ENCODE assay signal across 11 cellular contexts in genomic region chr12:6899837-6900519, GRCh38. TPM values are rescaled to one million over a fixed set of nuclear protein-coding genes. Genes with fewer than 3 reads are reported as not detected.
DNase-seq lines count a peak whose midpoint lies in the region; ATAC-seq and TF ChIP-seq lines count a peak whose summit lies in the region.
"Had no signal": no experiment of that assay in that cellular context is flagged by ENCODE, and none has a peak within 500 bp of the region (broad histone marks: within the 10 kb centered on the region; RNA-seq: fewer than 3 reads in every experiment).

No MANE protein-coding gene starts in this region.

- TF ChIP-seq CTCF in left ventricle myocardium inferior (IDR thresholded peaks at IDR 0.05; ENCODE audit: borderline replicate concordance), result no peak
- TF ChIP-seq CTCF in transverse colon (IDR thresholded peaks at IDR 0.05), result no peak

- POLR2A ChIA-PET in CD8-positive, alpha-beta memory T cell (lab: Charles Lee), result interaction anchor here (0.6 kb wide), 1 partner anchor 211 kb away, joined by 4 read pairs; the partner anchor contains the start of gene ZNF384

- H3K9me3 ChIP-seq in left ventricle myocardium inferior (replicated peaks) (no peaks in the 10 kb centered on the region), transverse colon (no peaks in the 10 kb centered on the region)
- H3K9me3 ChIP-seq in CD8-positive, alpha-beta memory T cell (ENCODE audit: low read length), result no peaks in the 10 kb centered on the region
- H3K9me3 ChIP-seq: ascending aorta had no signal

- H3K4me3 ChIP-seq in left ventricle myocardium inferior (no peak overlapping the region), transverse colon (no peak overlapping the region)
- H3K4me3 ChIP-seq in CD8-positive, alpha-beta memory T cell (ENCODE audit: low read length), result no peak overlapping the region
- H3K4me3 ChIP-seq: ascending aorta had no signal

- no peaks in the 10 kb centered on the region for H3K27me3 ChIP-seq in left ventricle myocardium inferior (ENCODE audit: low read depth)
- no peaks in the 10 kb centered on the region for H3K27me3 ChIP-seq in transverse colon
- no peaks in the 10 kb centered on the region for H3K27me3 ChIP-seq in CD8-positive, alpha-beta memory T cell (ENCODE audit: insufficient read depth, low read length, poor library complexity, severe bottlenecking)
- H3K27me3 ChIP-seq: ascending aorta had no signal

- H3K36me3 ChIP-seq in left ventricle myocardium inferior, result no peaks in the 10 kb centered on the region
- no peaks in the 10 kb centered on the region for H3K36me3 ChIP-seq in transverse colon
- H3K36me3 ChIP-seq in CD8-positive, alpha-beta memory T cell (ENCODE audit: insufficient read depth, low read length), result no peaks in the 10 kb centered on the region
- H3K36me3 ChIP-seq: ascending aorta had no signal

- CTCF ChIA-PET in activated naive CD4-positive, alpha-beta T cell treated with anti-CD3 and anti-CD28 coated beads for 36 hours (lab: Charles Lee), result interaction anchor here (1.2 kb wide), 1 partner anchor 38 kb away, joined by 3 read pairs; no protein-coding TSS in a partner anchor
- CTCF ChIA-PET in CD8-positive, alpha-beta memory T cell (lab: Charles Lee), result interaction anchor here (1.1 to 1.8 kb wide), 4 partner anchors 9 to 118 kb away, joined by 3 to 8 read pairs (median 4); partner anchors contain the start of genes LPCAT3 and SPSB2

- TF ChIP-seq EP300 in transverse colon (IDR thresholded peaks at IDR 0.05; ENCODE audit: low read depth), result no peak

- TF ChIP-seq POLR2A in transverse colon (IDR thresholded peaks at IDR 0.05), result peak; percentile 43

- no peak overlapping the region for H3K4me3 Mint-ChIP-seq in activated naive CD4-positive, alpha-beta T cell treated with anti-CD3 and anti-CD28 coated beads for 36 hours
- H3K4me3 Mint-ChIP-seq in CD8-positive, alpha-beta memory T cell, result no peak overlapping the region
- H3K4me3 Mint-ChIP-seq: CD4-positive, CD25-positive, alpha-beta regulatory T cell; nephron had no signal

- H3K27ac ChIP-seq in left ventricle myocardium inferior (replicated peaks), result no peak overlapping the region
- peak overlapping the region; percentile 30 to 70 (median 63) for H3K27ac ChIP-seq in transverse colon
- H3K27ac ChIP-seq in CD8-positive, alpha-beta memory T cell (ENCODE audit: low read depth, low read length), result no peak overlapping the region
- H3K27ac ChIP-seq: ascending aorta had no signal

- H3K4me1 ChIP-seq in left ventricle myocardium inferior, result peaks cover 9% of the 10 kb centered on the region
- peaks cover under 1 to 21% (median 18%) of the 10 kb centered on the region in 4 donors for H3K4me1 ChIP-seq in transverse colon
- H3K4me1 ChIP-seq in CD8-positive, alpha-beta memory T cell (ENCODE audit: insufficient read depth, low read length), result peaks cover 10% of the 10 kb centered on the region

- ATAC-seq in activated naive CD4-positive, alpha-beta T cell treated with anti-CD3 and anti-CD28 coated beads, Interleukin-2, amount 50 U/mL, for 72 hours, result no peak
- no peak for ATAC-seq in HG02973 (IDR thresholded peaks at IDR 0.05; ENCODE audit: unreplicated experiment)

- peaks cover 5% of the 10 kb centered on the region for H3K4me1 Mint-ChIP-seq in activated naive CD4-positive, alpha-beta T cell treated with anti-CD3 and anti-CD28 coated beads for 36 hours (ENCODE audit: low read depth)
- H3K4me1 Mint-ChIP-seq in CD8-positive, alpha-beta memory T cell, result peaks cover 0 to 5% (median 0%) of the 10 kb centered on the region in 3 donors

- H3K9me3 Mint-ChIP-seq in activated naive CD4-positive, alpha-beta T cell treated with anti-CD3 and anti-CD28 coated beads for 36 hours, result no peaks in the 10 kb centered on the region
- H3K9me3 Mint-ChIP-seq in activated naive CD4-positive, alpha-beta T cell treated with anti-CD3 and anti-CD28 coated beads, Interleukin-2, amount 50 U/mL, for 72 hours, result no peaks in the 10 kb centered on the region
- H3K9me3 Mint-ChIP-seq in CD8-positive, alpha-beta memory T cell, result no peaks in the 10 kb centered on the region
- H3K9me3 Mint-ChIP-seq: CD4-positive, CD25-positive, alpha-beta regulatory T cell; nephron had no signal

- intact Hi-C loops in activated naive CD4-positive, alpha-beta T cell treated with anti-CD3 and anti-CD28 coated beads for 36 hours (cut with micrococcal nuclease), result no loop called here
- intact Hi-C loops in left ventricle myocardium inferior (cut with micrococcal nuclease) (no loop called here), transverse colon (cut with DNase I; ENCODE audit: low total_unique reads) (loop anchor here (2.0 kb wide), 1 partner anchor 149 kb away; no protein-coding TSS in a partner anchor)

- H3K36me3 Mint-ChIP-seq in activated naive CD4-positive, alpha-beta T cell treated with anti-CD3 and anti-CD28 coated beads for 36 hours (ENCODE audit: low read depth), result no peaks in the 10 kb centered on the region
- no peaks in the 10 kb centered on the region for H3K36me3 Mint-ChIP-seq in activated naive CD4-positive, alpha-beta T cell treated with anti-CD3 and anti-CD28 coated beads, Interleukin-2, amount 50 U/mL, for 72 hours
- no peaks in the 10 kb centered on the region for H3K36me3 Mint-ChIP-seq in CD8-positive, alpha-beta memory T cell
- H3K36me3 Mint-ChIP-seq: CD4-positive, CD25-positive, alpha-beta regulatory T cell had no signal

- DNase-seq in activated naive CD4-positive, alpha-beta T cell treated with anti-CD3 and anti-CD28 coated beads for 36 hours, result peak; percentile 45
- DNase-seq in activated naive CD4-positive, alpha-beta T cell treated with anti-CD3 and anti-CD28 coated beads, Interleukin-2, amount 50 U/mL, for 72 hours (ENCODE audit: low spot score in 2 of 2), result no peak
- DNase-seq in UCSD-AML1 (lab: John Stamatoyannopoulos, UW; ENCODE audit: unreplicated experiment) (peak; percentile 48), left ventricle myocardium inferior (peak; percentile 58), transverse colon (peak; percentile 85), foreskin melanocyte (no peak)
- no peak for DNase-seq in CD8-positive, alpha-beta memory T cell
- DNase-seq: CD4-positive, CD25-positive, alpha-beta regulatory T cell had no signal

- H3K27me3 Mint-ChIP-seq in activated naive CD4-positive, alpha-beta T cell treated with anti-CD3 and anti-CD28 coated beads for 36 hours (ENCODE audit: low read depth), result no peaks in the 10 kb centered on the region
- H3K27me3 Mint-ChIP-seq in CD8-positive, alpha-beta memory T cell, result peaks cover 0 to 4% of the 10 kb centered on the region in 2 donors
- H3K27me3 Mint-ChIP-seq: CD4-positive, CD25-positive, alpha-beta regulatory T cell had no signal

- WGBS in transverse colon (ENCODE audit: low coverage in 1 of 2), 2 donors, result 25 to 35% methylated on average over 2 to 10 of the region's 10 CpGs

- no peak overlapping the region for H3K27ac Mint-ChIP-seq in activated naive CD4-positive, alpha-beta T cell treated with anti-CD3 and anti-CD28 coated beads for 36 hours
- H3K27ac Mint-ChIP-seq in activated naive CD4-positive, alpha-beta T cell treated with anti-CD3 and anti-CD28 coated beads, Interleukin-2, amount 50 U/mL, for 72 hours, result no peak overlapping the region
- H3K27ac Mint-ChIP-seq in CD8-positive, alpha-beta memory T cell, result peak overlapping the region in 1 of 8 donors; percentile 35
- H3K27ac Mint-ChIP-seq: CD4-positive, CD25-positive, alpha-beta regulatory T cell; nephron had no signal

- in situ Hi-C loops in transverse colon (cut with MboI; ENCODE audit: low pct_ligation_motif_present in 1 of 4, low pct_unique_long_range_greater_than_20kb in 1 of 4, low sequenced_read_pairs in 3 of 4), result loop anchor here in 1 of 4 donors (25.0 kb wide), 1 partner anchor 212 kb away; the partner anchor contains the start of gene C1RL

RNA-seq across cellular contexts. Expression of gene LRRC23, which starts 4.6 kb away (rescaled TPM):
- 1 to 10 TPM; 6.3 to 6.4 TPM for total RNA-seq in activated naive CD4-positive, alpha-beta T cell treated with anti-CD3 and anti-CD28 coated beads for 36 hours
- 10 to 100 TPM in 1 of 2 donors, 1 to 10 TPM in 1; 4.0 to 10.7 TPM for total RNA-seq in activated naive CD4-positive, alpha-beta T cell treated with anti-CD3 and anti-CD28 coated beads, Interleukin-2, amount 50 U/mL, for 72 hours
- total RNA-seq in left ventricle myocardium inferior (11.6 TPM), transverse colon (10 to 100 TPM in 1 of 4 donors, 1 to 10 TPM in 1, under 1 TPM in 1, not detected in 1; 0.60 to 11.3 (median 5.9) TPM)
- total RNA-seq in CD8-positive, alpha-beta memory T cell, result 1 to 10 TPM; 4.9 to 5.0 TPM
- polyA plus RNA-seq in CD8-positive, alpha-beta memory T cell, result 5.0 TPM

RNA-seq across cellular contexts. Expression of gene ENO2, which starts 14.4 kb away (rescaled TPM):
- 100 to 1,000 TPM; 128 to 131 TPM for total RNA-seq in activated naive CD4-positive, alpha-beta T cell treated with anti-CD3 and anti-CD28 coated beads for 36 hours
- 100 to 1,000 TPM; 264 to 314 TPM for total RNA-seq in activated naive CD4-positive, alpha-beta T cell treated with anti-CD3 and anti-CD28 coated beads, Interleukin-2, amount 50 U/mL, for 72 hours
- 14.8 TPM for total RNA-seq in left ventricle myocardium inferior
- 10 to 100 TPM in 2 of 4 donors, 1 to 10 TPM in 2; 7.2 to 14.1 (median 9.6) TPM for total RNA-seq in transverse colon
- 100 to 1,000 TPM; 125 to 131 TPM for total RNA-seq in CD8-positive, alpha-beta memory T cell
- polyA plus RNA-seq in CD8-positive, alpha-beta memory T cell, result 36.4 TPM

RNA-seq across cellular contexts. Expression of gene SPSB2, which starts 26.9 kb away (rescaled TPM):
- total RNA-seq in activated naive CD4-positive, alpha-beta T cell treated with anti-CD3 and anti-CD28 coated beads for 36 hours, result 1 to 10 TPM; 2.6 to 2.8 TPM
- total RNA-seq in activated naive CD4-positive, alpha-beta T cell treated with anti-CD3 and anti-CD28 coated beads, Interleukin-2, amount 50 U/mL, for 72 hours, result 10 to 100 TPM in 1 of 2 donors, 1 to 10 TPM in 1; 1.4 to 11.7 TPM
- total RNA-seq in left ventricle myocardium inferior, result 3.2 TPM
- 10 to 100 TPM in 2 of 4 donors, 1 to 10 TPM in 2; 4.5 to 21.0 (median 8.2) TPM for total RNA-seq in transverse colon
- 1 to 10 TPM; 7.7 to 8.1 TPM for total RNA-seq in CD8-positive, alpha-beta memory T cell
- 11.4 TPM for polyA plus RNA-seq in CD8-positive, alpha-beta memory T cell

RNA-seq across cellular contexts. Expression of gene ATN1, which starts 27.8 kb away (rescaled TPM):
- 10 to 100 TPM; 20.1 to 22.2 TPM for total RNA-seq in activated naive CD4-positive, alpha-beta T cell treated with anti-CD3 and anti-CD28 coated beads for 36 hours
- 10 to 100 TPM; 29.9 to 73.5 TPM for total RNA-seq in activated naive CD4-positive, alpha-beta T cell treated with anti-CD3 and anti-CD28 coated beads, Interleukin-2, amount 50 U/mL, for 72 hours
- total RNA-seq in left ventricle myocardium inferior (71.4 TPM), transverse colon (100 to 1,000 TPM in 2 of 4 donors, 10 to 100 TPM in 2; 59.1 to 160 (median 112) TPM)
- total RNA-seq in CD8-positive, alpha-beta memory T cell, result 10 to 100 TPM; 54.8 to 60.4 TPM
- 0.62 TPM for polyA plus RNA-seq in CD8-positive, alpha-beta memory T cell

RNA-seq across cellular contexts. Expression of gene TPI1, which starts 32.6 kb away (rescaled TPM):
- total RNA-seq in activated naive CD4-positive, alpha-beta T cell treated with anti-CD3 and anti-CD28 coated beads for 36 hours, result 1,000 to 10,000 TPM; 1,222 to 1,282 TPM
- total RNA-seq in activated naive CD4-positive, alpha-beta T cell treated with anti-CD3 and anti-CD28 coated beads, Interleukin-2, amount 50 U/mL, for 72 hours, result 1,000 to 10,000 TPM in 1 of 2 donors, 100 to 1,000 TPM in 1; 694 to 1,875 TPM
- total RNA-seq in left ventricle myocardium inferior (753 TPM), transverse colon (100 to 1,000 TPM; 360 to 671 (median 400) TPM)
- total RNA-seq in CD8-positive, alpha-beta memory T cell, result 1,000 to 10,000 TPM; 1,331 to 1,374 TPM
- polyA plus RNA-seq in CD8-positive, alpha-beta memory T cell, result 613 TPM

Comparison
In these comparisons a context has a peak if more than half of its experiments do, and no peak if none do; other contexts are left out.
1. DNase-seq: peak in activated naive CD4-positive, alpha-beta T cell treated with anti-CD3 and anti-CD28 coated beads for 36 hours (single experiment), UCSD-AML1 (single experiment), left ventricle myocardium inferior (single experiment) and transverse colon (single experiment); none in activated naive CD4-positive, alpha-beta T cell treated with anti-CD3 and anti-CD28 coated beads, Interleukin-2, amount 50 U/mL, for 72 hours (0 of 2), foreskin melanocyte (single experiment) and CD8-positive, alpha-beta memory T cell (0 of 5).
2. H3K27ac ChIP-seq: peak in transverse colon (4 of 4); none in left ventricle myocardium inferior (single experiment) and CD8-positive, alpha-beta memory T cell (single experiment).